In genomic region chr16:27704252-27704651, GRCh38 we compare ENCODE assay signal across 1 cellular context.
TF ChIP-seq lines count a peak whose summit lies in the region.

No MANE protein-coding gene starts in this region.

TF ChIP-seq in SK-N-SH treated with all-trans-retinoic acid at 6 μM for 48 hours, 23 proteins besides CTCF, POLR2A, EP300 and RAD21 (continued from another document):
- TF ChIP-seq POU6F1 (CRISPR knock-in tag; IDR thresholded peaks at IDR 0.05; ENCODE audit: borderline replicate concordance, low read depth), result no peak
